28 cellular contexts compared by ENCODE assay signal in the genomic region with DNA sequence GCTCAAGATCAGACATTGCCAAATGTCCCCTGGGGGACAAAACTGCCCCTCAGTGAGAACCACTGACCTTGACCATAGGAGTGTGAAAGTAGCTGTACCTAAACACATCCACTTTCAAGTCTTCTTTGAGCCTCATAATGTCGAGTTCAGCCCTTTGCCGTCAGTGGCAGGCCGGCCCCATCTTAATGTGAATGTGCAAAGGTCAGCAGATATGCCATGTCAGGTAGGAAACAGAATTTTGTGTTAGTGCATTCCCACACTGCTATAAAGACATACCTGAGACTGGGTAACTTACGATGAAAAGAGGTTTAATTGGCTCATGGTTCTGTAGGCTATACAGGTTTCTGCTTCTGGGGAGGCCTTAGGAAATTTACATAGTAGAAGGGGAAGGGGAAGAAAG.
"Had no signal": no experiment of that assay in that cellular context is flagged by ENCODE, and none has a peak within 500 bp of the region (broad histone marks: within the 10 kb centered on the region; RNA-seq: fewer than 3 reads in every experiment).

No MANE protein-coding gene starts in this region.

- H3K27me3 ChIP-seq: suprapubic skin, testis, thyroid gland, tibial artery, tibial nerve, transverse colon, upper lobe of left lung, upper lobe of right lung, uterus, vagina had no signal

- H3K27me3 Mint-ChIP-seq: stimulated activated memory B cell treated with anti-CD40 and anti-IgM and Interleukin-4, amounts not matched to agents 10 μg/mL and 1 μg/mL and 100 μg/mL, for 72 hours had no signal

- DNase-seq: stimulated activated CD4-positive, alpha-beta T cell treated with anti-CD3 and anti-CD28 coated beads, Interleukin-2, amount 100 ng/mL, for 48 hours; stimulated activated CD4-positive, alpha-beta T cell treated with anti-CD3 and anti-CD28 coated beads, Interleukin-4, amount 100 ng/mL, for 1 hour; stimulated activated CD4-positive, alpha-beta T cell treated with anti-CD3 and anti-CD28 coated beads, Interleukin-4, amount 100 ng/mL, for 24 hours; stimulated activated CD4-positive, alpha-beta T cell treated with anti-CD3 and anti-CD28 coated beads, Interleukin-4, amount 100 ng/mL, for 4 hours; stimulated activated CD8-positive, alpha-beta memory T cell treated with anti-CD3 and anti-CD28 coated beads, Interleukin-4, amount 100 ng/mL, for 48 hours; stimulated activated naive B cell treated with anti-CD40 and anti-IgM and Interleukin-4, amounts not matched to agents 10 μg/mL and 1 μg/mL and 100 μg/mL, for 72 hours; stimulated activated naive CD4-positive, alpha-beta T cell; stimulated activated naive CD4-positive, alpha-beta T cell treated with Interleukin-2 at 50 U/mL for 16 hours; stimulated activated naive CD8-positive, alpha-beta T cell treated with anti-CD3 and anti-CD28 coated beads, Interleukin-15, amount 100 ng/mL, for 72 hours; stimulated activated naive CD8-positive, alpha-beta T cell treated with anti-CD3 and anti-CD28 coated beads, Interleukin-15, Interleukin-2, amounts not matched to agents 100 U/mL and 50 U/mL, for 24 hours; stomach; substantia nigra; testis; thyroid gland; tibial artery; transverse colon; upper lobe of left lung; upper lobe of right lung; uterus had no signal

- H3K27ac Mint-ChIP-seq: stimulated activated effector memory CD8-positive, alpha-beta T cell treated with anti-CD3 and anti-CD28 coated beads, Interleukin-12 subunit alpha, Interleukin-12 subunit beta, amount 100 ng/mL, for 72 hours; stimulated activated memory B cell treated with anti-CD40 and anti-IgM and Interleukin-4, amounts not matched to agents 10 μg/mL and 1 μg/mL and 100 μg/mL, for 72 hours; stimulated activated naive B cell treated with anti-CD40 and anti-IgM and Interleukin-4, amounts not matched to agents 10 μg/mL and 1 μg/mL and 100 μg/mL, for 72 hours; stimulated activated naive CD8-positive, alpha-beta T cell treated with anti-CD3 and anti-CD28 coated beads, Interleukin-15, amount 100 ng/mL, for 72 hours; stimulated activated naive CD8-positive, alpha-beta T cell treated with anti-CD3 and anti-CD28 coated beads, Interleukin-15, Interleukin-2, amounts not matched to agents 100 ng/mL and 50 ng/mL, for 24 hours; type B pancreatic cell had no signal

- H3K9me3 Mint-ChIP-seq: stimulated activated effector memory CD8-positive, alpha-beta T cell treated with anti-CD3 and anti-CD28 coated beads, Interleukin-12 subunit alpha, Interleukin-12 subunit beta, amount 100 ng/mL, for 72 hours; type B pancreatic cell had no signal

- FAIRE-seq: urothelium cell line had no signal

- ATAC-seq: stimulated activated effector memory CD8-positive, alpha-beta T cell treated with anti-CD3 and anti-CD28 coated beads, Interleukin-12 subunit alpha, Interleukin-12 subunit beta, amount 100 ng/mL, for 72 hours; stimulated activated memory B cell treated with anti-CD40 and anti-IgM and Interleukin-4, amounts not matched to agents 10 μg/mL and 1 μg/mL and 100 μg/mL, for 72 hours; stimulated activated naive B cell treated with anti-CD40 and anti-IgM and Interleukin-4, amounts not matched to agents 10 μg/mL and 1 μg/mL and 100 μg/mL, for 72 hours; stimulated activated naive CD8-positive, alpha-beta T cell treated with anti-CD3 and anti-CD28 coated beads, Interleukin-15, amount 100 ng/mL, for 72 hours; stimulated activated naive CD8-positive, alpha-beta T cell treated with anti-CD3 and anti-CD28 coated beads, Interleukin-15, Interleukin-2, amounts not matched to agents 100 U/mL and 50 U/mL, for 24 hours; upper lobe of right lung had no signal

- H3K4me1 Mint-ChIP-seq: stimulated activated effector memory CD8-positive, alpha-beta T cell treated with anti-CD3 and anti-CD28 coated beads, Interleukin-12 subunit alpha, Interleukin-12 subunit beta, amount 100 ng/mL, for 72 hours; stimulated activated memory B cell treated with anti-CD40 and anti-IgM and Interleukin-4, amounts not matched to agents 10 μg/mL and 1 μg/mL and 100 μg/mL, for 72 hours; stimulated activated naive B cell treated with anti-CD40 and anti-IgM and Interleukin-4, amounts not matched to agents 10 μg/mL and 1 μg/mL and 100 μg/mL, for 72 hours; stimulated activated naive CD8-positive, alpha-beta T cell treated with anti-CD3 and anti-CD28 coated beads, Interleukin-15, amount 100 ng/mL, for 72 hours had no signal

- H3K4me1 ChIP-seq: stomach, suprapubic skin, testis, thyroid gland, tibial artery, tibial nerve, transverse colon, upper lobe of left lung, upper lobe of right lung, uterus, vagina had no signal

- H3K36me3 ChIP-seq: stomach, suprapubic skin, thoracic aorta, thyroid gland, tibial artery, tibial nerve, transverse colon, upper lobe of left lung, upper lobe of right lung, uterus, vagina had no signal

- H3K27ac ChIP-seq: stomach, suprapubic skin, testis, thoracic aorta, thyroid gland, tibial artery, tibial nerve, transverse colon, upper lobe of left lung, upper lobe of right lung, uterus, vagina had no signal

- H3K4me3 Mint-ChIP-seq: stimulated activated effector memory CD8-positive, alpha-beta T cell treated with anti-CD3 and anti-CD28 coated beads, Interleukin-12 subunit alpha, Interleukin-12 subunit beta, amount 100 ng/mL, for 72 hours; stimulated activated memory B cell treated with anti-CD40 and anti-IgM and Interleukin-4, amounts not matched to agents 10 μg/mL and 1 μg/mL and 100 μg/mL, for 72 hours; stimulated activated naive B cell treated with anti-CD40 and anti-IgM and Interleukin-4, amounts not matched to agents 10 μg/mL and 1 μg/mL and 100 μg/mL, for 72 hours; stimulated activated naive CD8-positive, alpha-beta T cell treated with anti-CD3 and anti-CD28 coated beads, Interleukin-15, amount 100 ng/mL, for 72 hours; stimulated activated naive CD8-positive, alpha-beta T cell treated with anti-CD3 and anti-CD28 coated beads, Interleukin-15, Interleukin-2, amounts not matched to agents 100 ng/mL and 50 ng/mL, for 24 hours; type B pancreatic cell had no signal

- H3K4me3 ChIP-seq: stomach, suprapubic skin, testis, thoracic aorta, thyroid gland, tibial artery, tibial nerve, transverse colon, upper lobe of left lung, upper lobe of right lung, uterus, vagina had no signal

- H3K36me3 Mint-ChIP-seq: stimulated activated effector memory CD8-positive, alpha-beta T cell treated with anti-CD3 and anti-CD28 coated beads, Interleukin-12 subunit alpha, Interleukin-12 subunit beta, amount 100 ng/mL, for 72 hours; stimulated activated memory B cell treated with anti-CD40 and anti-IgM and Interleukin-4, amounts not matched to agents 10 μg/mL and 1 μg/mL and 100 μg/mL, for 72 hours; stimulated activated naive B cell treated with anti-CD40 and anti-IgM and Interleukin-4, amounts not matched to agents 10 μg/mL and 1 μg/mL and 100 μg/mL, for 72 hours; type B pancreatic cell had no signal

- H3K9me3 ChIP-seq: stomach, suprapubic skin, testis, thoracic aorta, thyroid gland, tibial artery, tibial nerve, transverse colon, upper lobe of left lung, upper lobe of right lung, uterus, vagina had no signal
